In genomic region chr1:7228252-7228961, GRCh38 we compare ENCODE assay signal across 17 cellular contexts.
DNase-seq lines count a peak whose midpoint lies in the region; ATAC-seq and TF ChIP-seq lines count a peak whose summit lies in the region.
"Had no signal": no experiment of that assay in that cellular context is flagged by ENCODE, and none has a peak within 500 bp of the region (broad histone marks: within the 10 kb centered on the region; RNA-seq: fewer than 3 reads in every experiment).

No MANE protein-coding gene starts in this region.

- no peak for ATAC-seq in HG02798 (IDR thresholded peaks at IDR 0.05; ENCODE audit: poor library complexity, unreplicated experiment)
- ATAC-seq: Right ventricle myocardium inferior, SK-N-SH treated with all-trans-retinoic acid at 6 μM for 48 hours had no signal

- no peak overlapping the region for H3K9ac ChIP-seq in colonic mucosa (ENCODE audit: low read depth in 2 of 2, low read length in 2 of 2)

- no peak for TF ChIP-seq POLR2A in spleen (IDR thresholded peaks at IDR 0.05)

- TF ChIP-seq CTCF in colonic mucosa (IDR thresholded peaks at IDR 0.05) (no peak), spleen (IDR thresholded peaks at IDR 0.05 in 8 of 11, conservative IDR thresholded peaks at IDR 0.05 in 3 of 11) (no peak)

- H3K27ac ChIP-seq in colonic mucosa (no peak overlapping the region), spleen (no peak overlapping the region)

- intact Hi-C loops in colonic mucosa (cut with DNase I): loop anchor here (10.0 kb wide), 1 partner anchor 306 kb away; no protein-coding TSS in a partner anchor
- intact Hi-C loops in spleen (cut with DNase I; ENCODE audit: low total_unique reads): no loop called here

- H3K27me3 ChIP-seq in colonic mucosa (no peaks in the 10 kb centered on the region), spleen (replicated peaks in 1 of 7) (peaks cover 0 to 11% (median 0%) of the 10 kb centered on the region in 7 donors)

- H3K36me3 ChIP-seq in colonic mucosa (no peaks in the 10 kb centered on the region), spleen (no peaks in the 10 kb centered on the region)

- H3K4me3 ChIP-seq in colonic mucosa (no peak overlapping the region), spleen (no peak overlapping the region)

- DNase-seq in NCI-H146 (lab: John Stamatoyannopoulos, UW) (peak; percentile 8), NCI-H146 treated with DMSO at 0.1 percent for 48 hours (lab: John Stamatoyannopoulos, UW; ENCODE audit: unreplicated experiment) (no peak), NCI-H2196 treated with DMSO at 0.1 percent for 48 hours (lab: John Stamatoyannopoulos, UW; ENCODE audit: unreplicated experiment) (peak; percentile 30), colonic mucosa (peak; percentile 7), spleen (peak; percentile 59), GDM1 (lab: John Stamatoyannopoulos, UW) (no peak), amygdala (lab: John Stamatoyannopoulos, UW) (no peak)
- DNase-seq: 8988T, DMS79 treated with DMSO at 0.1 percent for 48 hours, GF-D8, H7, Kasumi-1, NCI-H1417 treated with DMSO at 0.1 percent for 48 hours, NCI-H774 had no signal

- no peaks in the 10 kb centered on the region for H3K4me1 ChIP-seq in colonic mucosa
- no peaks in the 10 kb centered on the region for H3K4me1 ChIP-seq in spleen

- H3K9me3 ChIP-seq in colonic mucosa (no peaks in the 10 kb centered on the region), spleen (no peaks in the 10 kb centered on the region)

- WGBS in spleen, 5 donors: 80 to 85% (median 81%) methylated on average over 8 to 17 of the region's 17 CpGs

Comparison
In these comparisons a context has a peak if more than half of its experiments do, and no peak if none do; other contexts are left out.
1. DNase-seq: peak in NCI-H146 (single experiment), NCI-H2196 treated with DMSO at 0.1 percent for 48 hours (single experiment), colonic mucosa (single experiment) and spleen (single experiment); none in NCI-H146 treated with DMSO at 0.1 percent for 48 hours (single experiment), GDM1 (single experiment) and amygdala (0 of 56).